Comparison of ENCODE assay signal across 22 cellular contexts in the genomic region with DNA sequence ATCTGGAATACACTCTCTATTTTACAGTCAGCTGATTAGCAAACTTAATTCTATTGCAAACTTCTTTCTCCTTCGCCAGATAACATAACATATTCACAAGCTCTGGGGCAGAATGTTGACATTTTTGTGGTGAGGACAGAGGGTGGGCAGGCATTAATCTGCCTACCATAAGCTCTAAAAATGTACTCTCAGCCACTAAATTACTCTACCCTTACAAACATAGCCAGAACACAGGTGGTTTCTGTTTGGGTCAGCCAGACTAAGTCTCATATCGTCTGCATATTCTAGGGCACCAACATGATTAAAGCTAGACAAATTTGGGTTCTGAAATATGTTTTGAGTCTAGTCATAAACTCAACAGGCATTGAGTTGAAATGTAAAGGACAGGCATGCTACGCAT.
DNase-seq lines count a peak whose midpoint lies in the region; ATAC-seq and TF ChIP-seq lines count a peak whose summit lies in the region.
"Had no signal": no experiment of that assay in that cellular context is flagged by ENCODE, and none has a peak within 500 bp of the region (broad histone marks: within the 10 kb centered on the region; RNA-seq: fewer than 3 reads in every experiment).

No MANE protein-coding gene starts in this region.

- POLR2A ChIA-PET in HEK293T (lab: Yijun Ruan, JAX) = no interaction called here

- CTCF ChIA-PET in HEK293T (lab: Yijun Ruan, JAX) = no interaction called here

- H3K79me2 ChIP-seq in smooth muscle cell (ENCODE audit: low read depth) = no peaks in the 10 kb centered on the region

- 6% methylated on average over 3 of the region's 3 CpGs for WGBS in smooth muscle cell (ENCODE audit: low lambda C conversion rate)

- peaks cover 13% of the 10 kb centered on the region for H3F3A ChIP-seq in smooth muscle cell (ENCODE audit: low read depth)

- H3K4me2 ChIP-seq in smooth muscle cell = peak overlapping the region; percentile 61

- H4K20me1 ChIP-seq in smooth muscle cell (ENCODE audit: low read depth) = no peaks in the 10 kb centered on the region

- H3K4me3 ChIP-seq in choroid plexus epithelial cell (ENCODE audit: low read depth, low read length) = no peak overlapping the region
- H3K4me3 ChIP-seq in smooth muscle cell = no peak overlapping the region
- no peak overlapping the region for H3K4me3 ChIP-seq in lower lobe of right lung
- H3K4me3 ChIP-seq: dorsolateral prefrontal cortex, gastrocnemius medialis, pancreas had no signal

- intact Hi-C loops in lower lobe of right lung (cut with DNase I) = no loop called here

- peak; percentile 27 for DNase-seq in GM04503 (ENCODE audit: low read depth)
- peak; percentile 2 for DNase-seq in M059J (ENCODE audit: low read depth)
- peak; percentile 35 for DNase-seq in choroid plexus epithelial cell (ENCODE audit: low read depth)
- no peak for DNase-seq in smooth muscle cell (lab: John Stamatoyannopoulos, UW; ENCODE audit: unreplicated experiment)
- DNase-seq in UCSD-AML1 (lab: John Stamatoyannopoulos, UW; ENCODE audit: unreplicated experiment) = no peak
- no peak for DNase-seq in HEK293T (ENCODE audit: extremely low spot score)
- DNase-seq in lower lobe of right lung = no peak
- DNase-seq: activated CD4-positive, alpha-beta T cell treated with anti-CD3 and anti-CD28 coated beads, Interleukin-2, amount 10 ng/mL, durations not matched to agents 24 days and 14 days; activated CD8-positive, alpha-beta memory T cell treated with anti-CD3 and anti-CD28 coated beads, Interleukin-2, amount 10 ng/mL, durations not matched to agents 7 days and 5 days; BE2C; Caco-2; DND-41; dorsolateral prefrontal cortex; gastrocnemius medialis; NCI-H1694; pancreas; Right ventricle myocardium superior; stimulated activated naive B cell treated with anti-CD40 and anti-IgM and Interleukin-4, amounts not matched to agents 10 μg/mL and 1 μg/mL and 100 μg/mL, for 72 hours had no signal

- H3K27me3 ChIP-seq in smooth muscle cell (ENCODE audit: low read depth) (no peaks in the 10 kb centered on the region), lower lobe of right lung (ENCODE audit: low read depth) (no peaks in the 10 kb centered on the region)
- H3K27me3 ChIP-seq: BE2C, gastrocnemius medialis, pancreas had no signal

- no peak for TF ChIP-seq CTCF in choroid plexus epithelial cell (conservative IDR thresholded peaks at IDR 0.05; ENCODE audit: low read depth, low read length)
- no peak for TF ChIP-seq CTCF in smooth muscle cell (IDR thresholded peaks at IDR 0.05; ENCODE audit: borderline replicate concordance, insufficient read depth, poor library complexity, severe bottlenecking)
- TF ChIP-seq CTCF in lower lobe of right lung (IDR thresholded peaks at IDR 0.05) = no peak

- H3K9me3 ChIP-seq in smooth muscle cell (replicated peaks; ENCODE audit: low read depth) (no peaks in the 10 kb centered on the region), lower lobe of right lung (no peaks in the 10 kb centered on the region)
- H3K9me3 ChIP-seq: BE2C, Caco-2, gastrocnemius medialis, pancreas had no signal

- H3K27ac ChIP-seq in smooth muscle cell (ENCODE audit: low read depth) = peak overlapping the region; percentile 39
- no peak overlapping the region for H3K27ac ChIP-seq in lower lobe of right lung
- H3K27ac ChIP-seq: dorsolateral prefrontal cortex, epithelial cell of prostate, gastrocnemius medialis, HL-60, pancreas had no signal

- no peak overlapping the region for H2AFZ ChIP-seq in smooth muscle cell (ENCODE audit: low read depth)

- no peaks in the 10 kb centered on the region for H3K36me3 ChIP-seq in smooth muscle cell (ENCODE audit: low read depth)
- no peaks in the 10 kb centered on the region for H3K36me3 ChIP-seq in lower lobe of right lung
- H3K36me3 ChIP-seq: BE2C, gastrocnemius medialis, pancreas had no signal

- H3K4me1 ChIP-seq in smooth muscle cell (ENCODE audit: low read depth) (no peaks in the 10 kb centered on the region), lower lobe of right lung (no peaks in the 10 kb centered on the region)
- H3K4me1 ChIP-seq: BE2C, Caco-2, gastrocnemius medialis, pancreas had no signal

- H3K9ac ChIP-seq in smooth muscle cell (ENCODE audit: low read depth) = no peak overlapping the region

- no peak for ATAC-seq in lower lobe of right lung
- ATAC-seq: activated CD8-positive, alpha-beta memory T cell treated with anti-CD3 and anti-CD28 coated beads, Interleukin-2, amount 10 ng/mL, durations not matched to agents 7 days and 5 days; gastrocnemius medialis; natural killer cell treated with Interleukin-12 subunit alpha and Interleukin-12 subunit beta and Interleukin-15 and Interleukin-18, amount 100 ng/mL, for 72 hours; pancreas; sciatic nerve; stimulated activated naive B cell treated with anti-CD40 and anti-IgM and Interleukin-4, amounts not matched to agents 10 μg/mL and 1 μg/mL and 100 μg/mL, for 72 hours had no signal

TF ChIP-seq in HEK293T, 16 proteins besides CTCF, POLR2A, EP300 and RAD21:
- TF ChIP-seq NFRKB (IDR thresholded peaks at IDR 0.05) (no peak), ZNF384 (IDR thresholded peaks at IDR 0.05) (no peak), HDGF (IDR thresholded peaks at IDR 0.05; ENCODE audit: borderline replicate concordance) (no peak), ARNT (IDR thresholded peaks at IDR 0.05) (no peak), PKNOX1 (IDR thresholded peaks at IDR 0.05) (no peak)

Comparison
In these comparisons a context has a peak if more than half of its experiments do, and no peak if none do; other contexts are left out.
1. DNase-seq: peak in GM04503 (single experiment), M059J (single experiment) and choroid plexus epithelial cell (single experiment); none in smooth muscle cell (single experiment), UCSD-AML1 (single experiment), HEK293T (single experiment) and lower lobe of right lung (single experiment).